ENCODE assay signal across 26 cellular contexts in the genomic region with DNA sequence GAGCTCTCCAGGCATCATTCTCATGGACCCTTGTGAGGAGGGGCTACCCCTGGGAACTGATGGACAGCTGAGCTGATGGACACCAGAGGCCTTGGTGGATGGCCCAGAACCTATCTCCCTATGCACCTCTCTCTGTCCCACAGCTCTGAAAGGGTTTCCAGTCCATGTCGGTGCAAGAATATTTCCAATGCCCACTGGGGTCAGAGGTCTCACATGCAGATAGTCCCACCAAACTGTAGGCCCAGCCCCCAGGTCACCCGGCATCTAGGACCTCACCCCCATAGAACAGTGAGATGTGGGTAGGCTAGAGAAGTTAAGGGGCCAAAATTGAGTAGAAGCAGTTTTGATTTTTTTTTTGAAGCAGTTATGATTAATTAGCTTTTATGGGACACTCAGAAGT. TPM values are rescaled to one million over a fixed set of nuclear protein-coding genes. Genes with fewer than 3 reads are reported as not detected.
DNase-seq lines count a peak whose midpoint lies in the region; ATAC-seq, FAIRE-seq and TF ChIP-seq lines count a peak whose summit lies in the region.
"Had no signal": no experiment of that assay in that cellular context is flagged by ENCODE, and none has a peak within 500 bp of the region (broad histone marks: within the 10 kb centered on the region; RNA-seq: fewer than 3 reads in every experiment).

No MANE protein-coding gene starts in this region.

- H3K9me3 ChIP-seq in astrocyte (ENCODE audit: insufficient read depth, low read depth, low read length) = no peaks in the 10 kb centered on the region
- H3K9me3 ChIP-seq in esophagus muscularis mucosa = no peaks in the 10 kb centered on the region
- H3K9me3 ChIP-seq in muscle layer of colon (ENCODE audit: low read length) = no peaks in the 10 kb centered on the region
- H3K9me3 ChIP-seq in spleen = no peaks in the 10 kb centered on the region
- H3K9me3 ChIP-seq: SJCRH30, transverse colon had no signal

- TF ChIP-seq CTCF in astrocyte (IDR thresholded peaks at IDR 0.05; ENCODE audit: insufficient read depth, low read depth, low read length) (no peak), esophagus muscularis mucosa (IDR thresholded peaks at IDR 0.05) (no peak), spleen (IDR thresholded peaks at IDR 0.05 in 8 of 11, conservative IDR thresholded peaks at IDR 0.05 in 3 of 11) (no peak)

- WGBS in esophagus muscularis mucosa = 100% methylated on average over 2 of the region's 2 CpGs
- WGBS in spleen, 5 donors = 83 to 100% (median 93%) methylated on average over 1 to 2 of the region's 2 CpGs

- peak overlapping the region; percentile 69 for H3K27ac Mint-ChIP-seq in astrocyte (ENCODE audit: unreplicated experiment)
- H3K27ac Mint-ChIP-seq: activated CD4-positive, alpha-beta T cell treated with anti-CD3 and anti-CD28 coated beads, Interleukin-2, amount 10 ng/mL, durations not matched to agents 7 days and 5 days; activated naive CD8-positive, alpha-beta T cell treated with anti-CD3 and anti-CD28 coated beads, Interleukin-2, amount 50 U/mL, for 24 hours; stimulated activated memory B cell treated with anti-CD40 and anti-IgM and Interleukin-4, amounts not matched to agents 10 μg/mL and 1 μg/mL and 100 μg/mL, for 72 hours; T-helper 1 cell treated with Interleukin-12 subunit alpha and Interleukin-12 subunit beta and Interleukin-4 antibody, amounts not matched to agents 30 μg/mL and 1 μg/mL, for 36 hours had no signal

- H3K36me3 ChIP-seq in astrocyte (ENCODE audit: insufficient read depth, low read length) (no peaks in the 10 kb centered on the region), esophagus muscularis mucosa (peaks cover 0 to 5% (median 0%) of the 10 kb centered on the region in 4 donors), muscle layer of colon (ENCODE audit: insufficient read depth, low read length) (peaks cover 5% of the 10 kb centered on the region), spleen (no peaks in the 10 kb centered on the region)
- H3K36me3 ChIP-seq: transverse colon had no signal

- TF ChIP-seq EP300 in esophagus muscularis mucosa (IDR thresholded peaks at IDR 0.05) = no peak

- FAIRE-seq in astrocyte (lab: Jason Lieb, UNC) = no peak

- H3K27me3 Mint-ChIP-seq in astrocyte (ENCODE audit: low read depth, unreplicated experiment) = peaks cover 5% of the 10 kb centered on the region

- H3K4me1 Mint-ChIP-seq in astrocyte (ENCODE audit: low read depth, unreplicated experiment) = peaks cover 16% of the 10 kb centered on the region

- no peak for TF ChIP-seq POLR2A in esophagus muscularis mucosa (IDR thresholded peaks at IDR 0.05; ENCODE audit: low read depth)
- no peak for TF ChIP-seq POLR2A in spleen (IDR thresholded peaks at IDR 0.05)

- peaks cover 4% of the 10 kb centered on the region for H3K36me3 Mint-ChIP-seq in astrocyte (ENCODE audit: low read depth, unreplicated experiment)
- H3K36me3 Mint-ChIP-seq: stimulated activated memory B cell treated with anti-CD40 and anti-IgM and Interleukin-4, amounts not matched to agents 10 μg/mL and 1 μg/mL and 100 μg/mL, for 72 hours had no signal

- intact Hi-C loops in esophagus muscularis mucosa (cut with DNase I) = loop anchor here (5.0 kb wide), 1 partner anchor 67 kb away; no protein-coding TSS in a partner anchor
- intact Hi-C loops in spleen (cut with DNase I; ENCODE audit: low total_unique reads) = no loop called here

- peak overlapping the region; percentile 67 for H3K4me2 ChIP-seq in astrocyte (ENCODE audit: low read length)
- H3K4me2 ChIP-seq: KMS-11 had no signal

- H3K27me3 ChIP-seq in astrocyte (ENCODE audit: insufficient read depth, low read length) (no peaks in the 10 kb centered on the region), esophagus muscularis mucosa (no peaks in the 10 kb centered on the region), muscle layer of colon (ENCODE audit: control insufficient read depth in 1 of 2, insufficient read depth in 2 of 2, low read length in 2 of 2) (no peaks in the 10 kb centered on the region), spleen (replicated peaks in 1 of 7) (peaks cover 0 to 23% (median 10%) of the 10 kb centered on the region in 7 donors)
- H3K27me3 ChIP-seq: SJCRH30 had no signal

- H3K4me3 ChIP-seq in astrocyte (ENCODE audit: insufficient read depth, low read depth, low read length) (no peak overlapping the region), esophagus muscularis mucosa (no peak overlapping the region), muscle layer of colon (ENCODE audit: low read depth in 1 of 2, low read length in 2 of 2) (no peak overlapping the region), spleen (no peak overlapping the region)
- H3K4me3 ChIP-seq: transverse colon had no signal

- H3K9ac ChIP-seq in astrocyte (ENCODE audit: low read length) (no peak overlapping the region), muscle layer of colon (ENCODE audit: low read length) (no peak overlapping the region)
- H3K9ac ChIP-seq: KMS-11 had no signal

- H3K4me1 ChIP-seq in astrocyte (ENCODE audit: insufficient read depth, low read length) = peaks cover 17% of the 10 kb centered on the region
- peaks cover 65 to 83% (median 79%) of the 10 kb centered on the region in 4 donors for H3K4me1 ChIP-seq in esophagus muscularis mucosa
- peaks cover 66% of the 10 kb centered on the region for H3K4me1 ChIP-seq in muscle layer of colon (ENCODE audit: insufficient read depth, low read length)
- H3K4me1 ChIP-seq in spleen = peaks cover 0 to 61% (median 29%) of the 10 kb centered on the region in 6 donors

- H3K9me3 Mint-ChIP-seq in astrocyte (ENCODE audit: unreplicated experiment) = no peaks in the 10 kb centered on the region
- H3K9me3 Mint-ChIP-seq: activated CD4-positive, alpha-beta T cell treated with anti-CD3 and anti-CD28 coated beads, Interleukin-2, amount 10 ng/mL, durations not matched to agents 7 days and 5 days; activated naive CD8-positive, alpha-beta T cell treated with anti-CD3 and anti-CD28 coated beads, Interleukin-2, amount 50 U/mL, for 24 hours; stimulated activated memory B cell treated with anti-CD40 and anti-IgM and Interleukin-4, amounts not matched to agents 10 μg/mL and 1 μg/mL and 100 μg/mL, for 72 hours; T-helper 1 cell treated with Interleukin-12 subunit alpha and Interleukin-12 subunit beta and Interleukin-4 antibody, amounts not matched to agents 30 μg/mL and 1 μg/mL, for 36 hours had no signal

- peak overlapping the region; percentile 27 for H3K4me3 Mint-ChIP-seq in astrocyte (ENCODE audit: unreplicated experiment)
- H3K4me3 Mint-ChIP-seq: activated CD4-positive, alpha-beta T cell treated with anti-CD3 and anti-CD28 coated beads, Interleukin-2, amount 10 ng/mL, durations not matched to agents 7 days and 5 days; activated naive CD8-positive, alpha-beta T cell treated with anti-CD3 and anti-CD28 coated beads, Interleukin-2, amount 50 U/mL, for 24 hours; stimulated activated memory B cell treated with anti-CD40 and anti-IgM and Interleukin-4, amounts not matched to agents 10 μg/mL and 1 μg/mL and 100 μg/mL, for 72 hours; T-helper 1 cell treated with Interleukin-12 subunit alpha and Interleukin-12 subunit beta and Interleukin-4 antibody, amounts not matched to agents 30 μg/mL and 1 μg/mL, for 36 hours had no signal

- H3K79me2 ChIP-seq in astrocyte (ENCODE audit: insufficient read depth, low read length) = no peaks in the 10 kb centered on the region

- DNase-seq in astrocyte (ENCODE audit: low read depth) (no peak), esophagus muscularis mucosa (ENCODE audit: extremely low spot score) (no peak), spleen (no peak), NCI-H1417 treated with DMSO at 0.1 percent for 48 hours (lab: John Stamatoyannopoulos, UW) (no peak)
- no peak for DNase-seq in stimulated activated CD4-positive, alpha-beta T cell treated with anti-CD3 and anti-CD28 coated beads, Interleukin-12 subunit alpha, Interleukin-12 subunit beta, amount 100 ng/mL, for 4 hours
- DNase-seq: activated CD4-positive, alpha-beta T cell treated with anti-CD3 and anti-CD28 coated beads, Interleukin-2, amount 10 ng/mL, durations not matched to agents 7 days and 5 days; activated CD8-positive, alpha-beta memory T cell treated with anti-CD3 and anti-CD28 coated beads, Interleukin-2, amount 50 U/mL, for 4 hours; activated effector memory CD4-positive, alpha-beta T cell treated with anti-CD3 and anti-CD28 coated beads, Interleukin-2, amount 50 U/mL, for 16 hours; activated naive CD8-positive, alpha-beta T cell treated with anti-CD3 and anti-CD28 coated beads, Interleukin-2, amount 50 U/mL, for 24 hours; DMS79 treated with DMSO at 0.1 percent for 48 hours; GOT3; MV-4-11; NCI-H2029; NCI-H345; nucleus accumbens; retina; SJCRH30; stimulated activated CD4-positive, alpha-beta T cell treated with anti-CD3 and anti-CD28 coated beads, Interleukin-1b, Interleukin-23, amount 100 ng/mL, for 48 hours; transverse colon had no signal

- no peak overlapping the region for H3K27ac ChIP-seq in astrocyte (ENCODE audit: low read depth, low read length)
- H3K27ac ChIP-seq in esophagus muscularis mucosa (replicated peaks in 1 of 4) = peak overlapping the region; percentile 83 to 89 (median 86)
- peak overlapping the region; percentile 13 for H3K27ac ChIP-seq in muscle layer of colon (ENCODE audit: low read depth, low read length)
- H3K27ac ChIP-seq in spleen = peak overlapping the region in 5 of 8 donors; percentile 28 to 65 (median 47)
- H3K27ac ChIP-seq: KMS-11, SJCRH30 had no signal

- ATAC-seq in HG02884 (IDR thresholded peaks at IDR 0.05; ENCODE audit: unreplicated experiment) (no peak), GM18870 (IDR thresholded peaks at IDR 0.05; ENCODE audit: unreplicated experiment) (no peak)
- ATAC-seq: activated naive CD8-positive, alpha-beta T cell treated with anti-CD3 and anti-CD28 coated beads, Interleukin-2, amount 50 U/mL, for 24 hours; left colon; stimulated activated memory B cell treated with anti-CD40 and anti-IgM and Interleukin-4, amounts not matched to agents 10 μg/mL and 1 μg/mL and 100 μg/mL, for 72 hours had no signal

- H2AFZ ChIP-seq in astrocyte (ENCODE audit: low read depth, low read length) = no peak overlapping the region

- H4K20me1 ChIP-seq in astrocyte (ENCODE audit: insufficient read depth, low read length) = no peaks in the 10 kb centered on the region

RNA-seq across cellular contexts. Expression of a gene that starts 2.6 kb away (rescaled TPM):
- total RNA-seq in astrocyte (6.8 and 9.1 TPM in 2 replicates), esophagus muscularis mucosa (10 to 100 TPM in 3 of 4 donors, 1 to 10 TPM in 1; 9.1 to 21.5 (median 16.2) TPM), spleen (1 to 10 TPM in 1 of 7 donors, under 1 TPM in 6; 0.69 to 1.1 (median 0.77) TPM)
- polyA plus RNA-seq in spleen = under 1 TPM; 0.13 to 0.29 (median 0.14) TPM
